Comparison of ENCODE assay signal across 16 cellular contexts in the genomic region with DNA sequence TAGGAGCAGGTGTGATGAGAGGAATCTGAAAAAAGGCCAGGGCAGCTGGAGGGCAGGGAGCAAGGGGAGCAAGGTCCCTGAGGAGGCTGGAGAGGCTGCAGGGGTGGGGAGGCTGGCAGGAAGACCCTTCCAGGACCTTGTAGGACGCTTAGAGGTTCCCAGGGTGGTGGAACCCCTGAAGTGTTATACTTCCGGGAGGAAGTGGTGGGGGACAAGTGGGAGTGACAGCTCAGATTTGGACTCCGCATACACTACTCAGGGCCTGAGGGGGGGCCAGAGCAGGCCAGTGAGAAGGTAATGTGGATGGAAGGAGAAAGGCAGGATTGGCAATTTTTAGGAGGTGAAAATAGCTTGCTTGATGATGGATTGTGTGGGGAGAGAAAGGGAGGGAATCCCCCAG. TPM values are rescaled to one million over a fixed set of nuclear protein-coding genes. Genes with fewer than 3 reads are reported as not detected.
DNase-seq lines count a peak whose midpoint lies in the region; ATAC-seq and TF ChIP-seq lines count a peak whose summit lies in the region.
"Had no signal": no experiment of that assay in that cellular context is flagged by ENCODE, and none has a peak within 500 bp of the region (broad histone marks: within the 10 kb centered on the region; RNA-seq: fewer than 3 reads in every experiment).

No MANE protein-coding gene starts in this region.

- TF ChIP-seq CTCF in H9 (conservative IDR thresholded peaks at IDR 0.05), result no peak

- H3T11ph ChIP-seq in H9 (ENCODE audit: low read length), result no peak overlapping the region

- H3K4me2 ChIP-seq in H9 (ENCODE audit: insufficient read depth, insufficient read length, low read length), result no peak overlapping the region

- peak overlapping the region; percentile 34 to 88 (median 70) for H3K4me3 Mint-ChIP-seq in CD8-positive, alpha-beta memory T cell
- H3K4me3 Mint-ChIP-seq in H9, result peak overlapping the region; percentile 22 to 61; a peak in 3 of 5 replicates
- peak overlapping the region; percentile 92 for H3K4me3 Mint-ChIP-seq in activated T-helper 2 cell treated with anti-CD3 and anti-CD28 coated beads, Interferon-gamma antibody, Interleukin-2, Interleukin-4, amounts not matched to agents 10 μg/mL and 5 μg/mL and 100 μg/mL, durations not matched to agents 14 hours and 24 hours and 36 hours (ENCODE audit: low read depth)
- H3K4me3 Mint-ChIP-seq in naive thymus-derived CD8-positive, alpha-beta T cell, result peak overlapping the region in 9 of 10 donors; percentile 56 to 91 (median 79)

- no peak overlapping the region for H4K91ac ChIP-seq in H9 (ENCODE audit: insufficient read length, low read depth, low read length)

- H2BK120ac ChIP-seq in H9 (ENCODE audit: low read depth, low read length, poor library complexity, severe bottlenecking), result no peak overlapping the region

- no peaks in the 10 kb centered on the region for H3K79me1 ChIP-seq in H9 (ENCODE audit: insufficient read depth, low read depth, low read length, poor library complexity, severe bottlenecking)

- H3K27me3 ChIP-seq in CD8-positive, alpha-beta memory T cell (ENCODE audit: insufficient read depth, low read length, poor library complexity, severe bottlenecking), result no peaks in the 10 kb centered on the region
- no peaks in the 10 kb centered on the region for H3K27me3 ChIP-seq in H9 (ENCODE audit: insufficient read depth, low read length)
- H3K27me3 ChIP-seq: SJSA1 had no signal

- H3K4me3 ChIP-seq in CD8-positive, alpha-beta memory T cell (ENCODE audit: low read length), result no peak overlapping the region
- H3K4me3 ChIP-seq: SJSA1 had no signal

- H3K4me1 Mint-ChIP-seq in CD8-positive, alpha-beta memory T cell, result peaks cover 31 to 51% (median 51%) of the 10 kb centered on the region in 3 donors
- peaks cover 14 to 20% of the 10 kb centered on the region in 2 experiments for H3K4me1 Mint-ChIP-seq in H9
- H3K4me1 Mint-ChIP-seq in activated T-helper 2 cell treated with anti-CD3 and anti-CD28 coated beads, Interferon-gamma antibody, Interleukin-2, Interleukin-4, amounts not matched to agents 10 μg/mL and 5 μg/mL and 100 μg/mL, durations not matched to agents 14 hours and 24 hours and 36 hours (ENCODE audit: low read depth), result peaks cover 41% of the 10 kb centered on the region
- peaks cover 7 to 27% (median 22%) of the 10 kb centered on the region in 4 donors for H3K4me1 Mint-ChIP-seq in naive thymus-derived CD8-positive, alpha-beta T cell

- CTCF ChIA-PET in CD8-positive, alpha-beta memory T cell (lab: Charles Lee), result interaction anchor here (0.9 kb wide), 1 partner anchor 221 kb away, joined by 3 read pairs; no protein-coding TSS in a partner anchor

- no peaks in the 10 kb centered on the region for H3K9me3 ChIP-seq in CD8-positive, alpha-beta memory T cell (ENCODE audit: low read length)
- H3K9me3 ChIP-seq in H9 (ENCODE audit: control insufficient read depth, low read depth, low read length), result no peaks in the 10 kb centered on the region
- H3K9me3 ChIP-seq: SJSA1 had no signal

- intact Hi-C loops in activated T-helper 2 cell treated with anti-CD3 and anti-CD28 coated beads, Interferon-gamma antibody, Interleukin-2, Interleukin-4, amounts not matched to agents 10 μg/mL and 5 μg/mL and 100 μg/mL, durations not matched to agents 14 hours and 24 hours and 36 hours (cut with micrococcal nuclease), result no loop called here

- H2BK15ac ChIP-seq in H9 (ENCODE audit: low read depth, low read length), result no peak overlapping the region

- no peak overlapping the region for H2AK5ac ChIP-seq in H9 (ENCODE audit: insufficient read length, low read length)

- H3K36me3 Mint-ChIP-seq in CD8-positive, alpha-beta memory T cell, result peaks cover 0 to 7% (median 0%) of the 10 kb centered on the region in 3 donors
- H3K36me3 Mint-ChIP-seq in H9 (ENCODE audit: insufficient read depth in 1 of 3, low read depth in 3 of 3), result peaks cover 6 to 7% (median 7%) of the 10 kb centered on the region in 3 experiments; a peak in 6 of 7 replicates
- H3K36me3 Mint-ChIP-seq in activated T-helper 2 cell treated with anti-CD3 and anti-CD28 coated beads, Interferon-gamma antibody, Interleukin-2, Interleukin-4, amounts not matched to agents 10 μg/mL and 5 μg/mL and 100 μg/mL, durations not matched to agents 14 hours and 24 hours and 36 hours (ENCODE audit: low read depth), result peaks cover 38% of the 10 kb centered on the region
- no peaks in the 10 kb centered on the region for H3K36me3 Mint-ChIP-seq in naive thymus-derived CD8-positive, alpha-beta T cell

- H2AFZ ChIP-seq in H9 (ENCODE audit: low read length), result no peak overlapping the region

- no peak overlapping the region for H4K5ac ChIP-seq in H9 (ENCODE audit: insufficient read length, low read depth, low read length)

- peaks cover 14% of the 10 kb centered on the region; the same call in 1 of the 2 replicates for H3K79me2 ChIP-seq in H9 (ENCODE audit: insufficient read depth, low read length)

- H4K20me1 ChIP-seq in H9 (ENCODE audit: control insufficient read depth, insufficient read depth, insufficient read length), result no peaks in the 10 kb centered on the region

- no peak overlapping the region for H3K18ac ChIP-seq in H9 (ENCODE audit: insufficient read length, low read depth, low read length)

- no peak for DNase-seq in CD8-positive, alpha-beta memory T cell
- no peak for DNase-seq in H9
- DNase-seq in activated T-helper 2 cell treated with anti-CD3 and anti-CD28 coated beads, Interferon-gamma antibody, Interleukin-2, Interleukin-4, amounts not matched to agents 10 μg/mL and 5 μg/mL and 100 μg/mL, durations not matched to agents 14 hours and 24 hours and 36 hours (ENCODE audit: low spot score), result no peak
- DNase-seq in naive thymus-derived CD8-positive, alpha-beta T cell, result no peak
- no peak for DNase-seq in caudate nucleus (lab: John Stamatoyannopoulos, UW)
- DNase-seq in amygdala (lab: John Stamatoyannopoulos, UW), result no peak
- DNase-seq in NCI-H69 (lab: John Stamatoyannopoulos, UW), result no peak
- DNase-seq: aorta, C1 segment of cervical spinal cord, Karpas-422, kidney glomerular epithelial cell, NCI-H146, OCI-M1, substantia nigra had no signal

- no peak overlapping the region for H4K8ac ChIP-seq in H9 (replicated peaks; ENCODE audit: insufficient read length, low read depth, low read length)

- H2BK20ac ChIP-seq in H9 (ENCODE audit: low read depth, low read length, poor library complexity, severe bottlenecking), result no peak overlapping the region

- peaks cover 6% of the 10 kb centered on the region for H3K23me2 ChIP-seq in H9 (ENCODE audit: insufficient read length, low read depth, low read length, poor library complexity, severe bottlenecking)

- H3K4me1 ChIP-seq in CD8-positive, alpha-beta memory T cell (ENCODE audit: insufficient read depth, low read length), result peaks cover 8% of the 10 kb centered on the region
- H3K4me1 ChIP-seq in H9 (ENCODE audit: insufficient read depth, low read length), result no peaks in the 10 kb centered on the region

- H3K56ac ChIP-seq in H9 (ENCODE audit: insufficient read length, low read depth, low read length), result no peak overlapping the region

- H3K27ac Mint-ChIP-seq in CD8-positive, alpha-beta memory T cell, result peak overlapping the region; percentile 14 to 96 (median 86)
- H3K27ac Mint-ChIP-seq in H9, result peak overlapping the region in 1 of 3 experiments; percentile 20; a peak in 1 of 7 replicates
- H3K27ac Mint-ChIP-seq in activated T-helper 2 cell treated with anti-CD3 and anti-CD28 coated beads, Interferon-gamma antibody, Interleukin-2, Interleukin-4, amounts not matched to agents 10 μg/mL and 5 μg/mL and 100 μg/mL, durations not matched to agents 14 hours and 24 hours and 36 hours, result peak overlapping the region; percentile 70
- H3K27ac Mint-ChIP-seq in naive thymus-derived CD8-positive, alpha-beta T cell, result peak overlapping the region; percentile 4 to 92 (median 79)

- no peak overlapping the region for H2BK5ac ChIP-seq in H9 (ENCODE audit: insufficient read length, low read length)

- no peak overlapping the region for H3K4ac ChIP-seq in H9 (ENCODE audit: low read depth, low read length)

- no peaks in the 10 kb centered on the region for H3K27me3 Mint-ChIP-seq in CD8-positive, alpha-beta memory T cell
- no peaks in the 10 kb centered on the region for H3K27me3 Mint-ChIP-seq in H9 (ENCODE audit: low read depth)
- no peaks in the 10 kb centered on the region for H3K27me3 Mint-ChIP-seq in activated T-helper 2 cell treated with anti-CD3 and anti-CD28 coated beads, Interferon-gamma antibody, Interleukin-2, Interleukin-4, amounts not matched to agents 10 μg/mL and 5 μg/mL and 100 μg/mL, durations not matched to agents 14 hours and 24 hours and 36 hours (ENCODE audit: low read depth)
- no peaks in the 10 kb centered on the region for H3K27me3 Mint-ChIP-seq in naive thymus-derived CD8-positive, alpha-beta T cell

- no peak overlapping the region for H3K14ac ChIP-seq in H9 (ENCODE audit: insufficient read depth, low read length)

- no peaks in the 10 kb centered on the region for H3K9me3 Mint-ChIP-seq in CD8-positive, alpha-beta memory T cell
- H3K9me3 Mint-ChIP-seq in H9, result no peaks in the 10 kb centered on the region
- H3K9me3 Mint-ChIP-seq in activated T-helper 2 cell treated with anti-CD3 and anti-CD28 coated beads, Interferon-gamma antibody, Interleukin-2, Interleukin-4, amounts not matched to agents 10 μg/mL and 5 μg/mL and 100 μg/mL, durations not matched to agents 14 hours and 24 hours and 36 hours, result no peaks in the 10 kb centered on the region
- H3K9me3 Mint-ChIP-seq in naive thymus-derived CD8-positive, alpha-beta T cell, result no peaks in the 10 kb centered on the region

- no peak for ATAC-seq in naive thymus-derived CD8-positive, alpha-beta T cell

- no CpG with 5 or more reads among the region's 3 CpGs for WGBS in H9 (ENCODE audit: extremely low coverage, insufficient read length, low lambda C conversion rate)

- no peak overlapping the region for H3K23ac ChIP-seq in H9 (ENCODE audit: insufficient read length, low read depth, low read length)

- no peak overlapping the region for H3K9ac ChIP-seq in H9 (ENCODE audit: extremely low read depth, insufficient read length, low read length)

- H3K27ac ChIP-seq in CD8-positive, alpha-beta memory T cell (ENCODE audit: low read depth, low read length), result no peak overlapping the region
- H3K27ac ChIP-seq in H9 (ENCODE audit: insufficient read length, low read depth, low read length) (no peak overlapping the region), caudate nucleus (ENCODE audit: low read depth, low read length) (no peak overlapping the region)
- H3K27ac ChIP-seq: HL-60, SJSA1 had no signal

- H3K36me3 ChIP-seq in CD8-positive, alpha-beta memory T cell (ENCODE audit: insufficient read depth, low read length), result no peaks in the 10 kb centered on the region

- no peak overlapping the region for H2BK12ac ChIP-seq in H9 (ENCODE audit: insufficient read length, low read depth, low read length)

- POLR2A ChIA-PET in CD8-positive, alpha-beta memory T cell (lab: Charles Lee), result interaction anchor here (1.0 to 3.1 kb wide), 4 partner anchors 8 to 12 kb away, joined by 3 to 32 read pairs (median 10); partner anchors contain the start of gene ITPRIPL1
- POLR2A ChIA-PET in naive thymus-derived CD8-positive, alpha-beta T cell (lab: Charles Lee), result interaction anchor here (0.7 to 5.9 kb wide), 5 partner anchors 8 to 57 kb away, joined by 3 to 57 read pairs (median 4); partner anchors contain the start of genes ITPRIPL1 and SNRNP200

RNA-seq across cellular contexts. Expression of gene NCAPH, which starts 1.9 kb away (rescaled TPM):
- 10 to 100 TPM; 59.5 to 65.6 TPM for total RNA-seq in CD8-positive, alpha-beta memory T cell
- 1.3 TPM for polyA plus RNA-seq in CD8-positive, alpha-beta memory T cell
- total RNA-seq in H9 (2021), result 52.9 and 55.8 TPM in 2 replicates
- 62.1 and 63.3 TPM in 2 replicates for total RNA-seq in activated T-helper 2 cell treated with anti-CD3 and anti-CD28 coated beads, Interferon-gamma antibody, Interleukin-2, Interleukin-4, amounts not matched to agents 10 μg/mL and 5 μg/mL and 100 μg/mL, durations not matched to agents 14 hours and 24 hours and 36 hours
- under 1 TPM; 0.26 to 0.77 TPM for total RNA-seq in naive thymus-derived CD8-positive, alpha-beta T cell
- polyA plus RNA-seq in naive thymus-derived CD8-positive, alpha-beta T cell, result under 1 TPM in 2 of 3 donors, not detected in 1; 0.52 to 0.86 TPM

RNA-seq across cellular contexts. Expression of gene ITPRIPL1, which starts 8.6 kb away (rescaled TPM):
- total RNA-seq in CD8-positive, alpha-beta memory T cell, result 10 to 100 TPM; 55.5 to 58.3 TPM
- 17.5 TPM for polyA plus RNA-seq in CD8-positive, alpha-beta memory T cell
- total RNA-seq in H9 (2021), result 16.1 and 16.3 TPM in 2 replicates
- 44.8 and 45.0 TPM in 2 replicates for total RNA-seq in activated T-helper 2 cell treated with anti-CD3 and anti-CD28 coated beads, Interferon-gamma antibody, Interleukin-2, Interleukin-4, amounts not matched to agents 10 μg/mL and 5 μg/mL and 100 μg/mL, durations not matched to agents 14 hours and 24 hours and 36 hours
- total RNA-seq in naive thymus-derived CD8-positive, alpha-beta T cell, result 1 to 10 TPM; 1.4 to 1.8 TPM
- polyA plus RNA-seq in naive thymus-derived CD8-positive, alpha-beta T cell, result 1 to 10 TPM in 1 of 3 donors, under 1 TPM in 2; 0.47 to 8.6 (median 0.94) TPM

RNA-seq across cellular contexts. Expression of gene SNRNP200, which starts 28.4 kb away (rescaled TPM):
- total RNA-seq in CD8-positive, alpha-beta memory T cell, result 100 to 1,000 TPM; 203 to 206 TPM
- 108 TPM for polyA plus RNA-seq in CD8-positive, alpha-beta memory T cell
- total RNA-seq in H9 (2021), result 215 and 218 TPM in 2 replicates
- total RNA-seq in activated T-helper 2 cell treated with anti-CD3 and anti-CD28 coated beads, Interferon-gamma antibody, Interleukin-2, Interleukin-4, amounts not matched to agents 10 μg/mL and 5 μg/mL and 100 μg/mL, durations not matched to agents 14 hours and 24 hours and 36 hours, result 191 TPM in 2 replicates
- total RNA-seq in naive thymus-derived CD8-positive, alpha-beta T cell, result 100 to 1,000 TPM; 237 to 246 TPM
- polyA plus RNA-seq in naive thymus-derived CD8-positive, alpha-beta T cell, result 100 to 1,000 TPM in 1 of 3 donors, 10 to 100 TPM in 2; 61.8 to 111 (median 90.3) TPM

Comparison
In these comparisons a context has a peak if more than half of its experiments do, and no peak if none do; other contexts are left out.
1. H3K4me3 Mint-ChIP-seq: peak in every context shown above with its lines; median percentile 92 in activated T-helper 2 cell treated with anti-CD3 and anti-CD28 coated beads, Interferon-gamma antibody, Interleukin-2, Interleukin-4, amounts not matched to agents 10 μg/mL and 5 μg/mL and 100 μg/mL, durations not matched to agents 14 hours and 24 hours and 36 hours; 79 in naive thymus-derived CD8-positive, alpha-beta T cell; 70 in CD8-positive, alpha-beta memory T cell; 42 in H9.
2. RNA of gene NCAPH, which starts 1.9 kb away (total RNA-seq): 59.5 to 65.6 TPM in CD8-positive, alpha-beta memory T cell, 62.1 to 63.3 TPM in activated T-helper 2 cell treated with anti-CD3 and anti-CD28 coated beads, Interferon-gamma antibody, Interleukin-2, Interleukin-4, amounts not matched to agents 10 μg/mL and 5 μg/mL and 100 μg/mL, durations not matched to agents 14 hours and 24 hours and 36 hours and 52.9 to 55.8 TPM in H9; 0.26 to 0.77 TPM in naive thymus-derived CD8-positive, alpha-beta T cell; every median in the first group is over 10 times any median in the second.